Comparison of ENCODE assay signal across 1 cellular context in genomic region chr17:81860756-81861568, GRCh38.
TF ChIP-seq lines count a peak whose summit lies in the region.

No MANE protein-coding gene starts in this region.

TF ChIP-seq in IMR-90, 13 proteins besides CTCF, POLR2A, EP300 and RAD21 (continued from another document):
- TF ChIP-seq USF2 (IDR thresholded peaks at IDR 0.05; ENCODE audit: low read depth, low read length), result peak; percentile 60
- peak; percentile 31; the same call in 1 of the 2 replicates for TF ChIP-seq MAFK (IDR thresholded peaks at IDR 0.05; ENCODE audit: low read depth, low read length)
- peak; percentile 68; the same call in 1 of the 2 replicates for TF ChIP-seq MAZ (IDR thresholded peaks at IDR 0.05; ENCODE audit: borderline replicate concordance, low read depth, low read length)
